28 cellular contexts compared by ENCODE assay signal in the genomic region with DNA sequence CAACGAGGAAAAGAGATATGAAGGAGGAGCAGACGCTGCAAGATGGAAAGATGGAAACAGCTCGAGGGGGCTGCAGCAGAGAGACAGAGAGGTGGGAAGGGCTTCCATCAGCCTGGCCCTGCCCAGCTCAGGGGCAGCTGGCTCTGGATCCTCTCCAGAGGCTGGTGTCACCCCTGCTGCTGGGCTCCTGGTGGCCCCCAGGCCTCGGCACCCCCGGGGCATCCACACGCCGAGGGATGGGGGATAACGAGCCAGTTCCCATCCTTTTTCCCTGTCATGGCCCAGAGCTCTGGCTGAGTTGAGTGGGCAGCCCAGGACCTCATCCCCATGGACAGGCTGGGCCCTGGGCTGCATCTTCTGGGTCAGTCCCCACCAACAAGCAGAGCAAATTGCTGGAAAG.
"Had no signal": no experiment of that assay in that cellular context is flagged by ENCODE, and none has a peak within 500 bp of the region (broad histone marks: within the 10 kb centered on the region; RNA-seq: fewer than 3 reads in every experiment).

No MANE protein-coding gene starts in this region.

- H3K9me3 Mint-ChIP-seq: stimulated activated effector memory CD8-positive, alpha-beta T cell treated with anti-CD3 and anti-CD28 coated beads, Interleukin-12 subunit alpha, Interleukin-12 subunit beta, amount 100 ng/mL, for 72 hours; stimulated activated memory B cell treated with anti-CD40 and anti-IgM and Interleukin-4, amounts not matched to agents 10 μg/mL and 1 μg/mL and 100 μg/mL, for 72 hours; stimulated activated naive B cell treated with anti-CD40 and anti-IgM and Interleukin-4, amounts not matched to agents 10 μg/mL and 1 μg/mL and 100 μg/mL, for 72 hours; stimulated activated naive CD8-positive, alpha-beta T cell treated with anti-CD3 and anti-CD28 coated beads, Interleukin-15, amount 100 ng/mL, for 72 hours; stimulated activated naive CD8-positive, alpha-beta T cell treated with anti-CD3 and anti-CD28 coated beads, Interleukin-15, Interleukin-2, amounts not matched to agents 100 ng/mL and 50 ng/mL, for 24 hours; type B pancreatic cell had no signal

- H3K4me1 ChIP-seq: testis, thyroid gland, tibial artery, transverse colon, upper lobe of right lung, uterus had no signal

- H3K27ac ChIP-seq: stomach, suprapubic skin, testis, thoracic aorta, thyroid gland, tibial artery, tibial nerve, transverse colon, upper lobe of left lung, upper lobe of right lung, uterus, vagina had no signal

- H3K27me3 ChIP-seq: testis, thyroid gland, tibial nerve, upper lobe of left lung, upper lobe of right lung, vagina had no signal

- H3K4me3 Mint-ChIP-seq: stimulated activated effector memory CD8-positive, alpha-beta T cell treated with anti-CD3 and anti-CD28 coated beads, Interleukin-12 subunit alpha, Interleukin-12 subunit beta, amount 100 ng/mL, for 72 hours; stimulated activated memory B cell treated with anti-CD40 and anti-IgM and Interleukin-4, amounts not matched to agents 10 μg/mL and 1 μg/mL and 100 μg/mL, for 72 hours; stimulated activated naive B cell treated with anti-CD40 and anti-IgM and Interleukin-4, amounts not matched to agents 10 μg/mL and 1 μg/mL and 100 μg/mL, for 72 hours; stimulated activated naive CD8-positive, alpha-beta T cell treated with anti-CD3 and anti-CD28 coated beads, Interleukin-15, amount 100 ng/mL, for 72 hours; stimulated activated naive CD8-positive, alpha-beta T cell treated with anti-CD3 and anti-CD28 coated beads, Interleukin-15, Interleukin-2, amounts not matched to agents 100 ng/mL and 50 ng/mL, for 24 hours; type B pancreatic cell had no signal

- H3K9me3 ChIP-seq: stomach, suprapubic skin, testis, thoracic aorta, thyroid gland, tibial artery, tibial nerve, transverse colon, upper lobe of left lung, upper lobe of right lung, uterus, vagina had no signal

- H3K36me3 ChIP-seq: stomach, suprapubic skin, thoracic aorta, thyroid gland, tibial artery, tibial nerve, transverse colon, upper lobe of left lung, upper lobe of right lung, uterus, vagina had no signal

- ATAC-seq: stimulated activated effector memory CD8-positive, alpha-beta T cell treated with anti-CD3 and anti-CD28 coated beads, Interleukin-12 subunit alpha, Interleukin-12 subunit beta, amount 100 ng/mL, for 72 hours; stimulated activated memory B cell treated with anti-CD40 and anti-IgM and Interleukin-4, amounts not matched to agents 10 μg/mL and 1 μg/mL and 100 μg/mL, for 72 hours; stimulated activated naive B cell treated with anti-CD40 and anti-IgM and Interleukin-4, amounts not matched to agents 10 μg/mL and 1 μg/mL and 100 μg/mL, for 72 hours; stimulated activated naive CD8-positive, alpha-beta T cell treated with anti-CD3 and anti-CD28 coated beads, Interleukin-15, amount 100 ng/mL, for 72 hours; stimulated activated naive CD8-positive, alpha-beta T cell treated with anti-CD3 and anti-CD28 coated beads, Interleukin-15, Interleukin-2, amounts not matched to agents 100 U/mL and 50 U/mL, for 24 hours; upper lobe of right lung had no signal

- H3K27ac Mint-ChIP-seq: stimulated activated effector memory CD8-positive, alpha-beta T cell treated with anti-CD3 and anti-CD28 coated beads, Interleukin-12 subunit alpha, Interleukin-12 subunit beta, amount 100 ng/mL, for 72 hours; stimulated activated memory B cell treated with anti-CD40 and anti-IgM and Interleukin-4, amounts not matched to agents 10 μg/mL and 1 μg/mL and 100 μg/mL, for 72 hours; stimulated activated naive B cell treated with anti-CD40 and anti-IgM and Interleukin-4, amounts not matched to agents 10 μg/mL and 1 μg/mL and 100 μg/mL, for 72 hours; stimulated activated naive CD8-positive, alpha-beta T cell treated with anti-CD3 and anti-CD28 coated beads, Interleukin-15, amount 100 ng/mL, for 72 hours; stimulated activated naive CD8-positive, alpha-beta T cell treated with anti-CD3 and anti-CD28 coated beads, Interleukin-15, Interleukin-2, amounts not matched to agents 100 ng/mL and 50 ng/mL, for 24 hours; type B pancreatic cell had no signal

- H3K36me3 Mint-ChIP-seq: stimulated activated effector memory CD8-positive, alpha-beta T cell treated with anti-CD3 and anti-CD28 coated beads, Interleukin-12 subunit alpha, Interleukin-12 subunit beta, amount 100 ng/mL, for 72 hours; stimulated activated memory B cell treated with anti-CD40 and anti-IgM and Interleukin-4, amounts not matched to agents 10 μg/mL and 1 μg/mL and 100 μg/mL, for 72 hours; stimulated activated naive B cell treated with anti-CD40 and anti-IgM and Interleukin-4, amounts not matched to agents 10 μg/mL and 1 μg/mL and 100 μg/mL, for 72 hours; type B pancreatic cell had no signal

- H3K27me3 Mint-ChIP-seq: stimulated activated naive CD8-positive, alpha-beta T cell treated with anti-CD3 and anti-CD28 coated beads, Interleukin-15, amount 100 ng/mL, for 72 hours; stimulated activated naive CD8-positive, alpha-beta T cell treated with anti-CD3 and anti-CD28 coated beads, Interleukin-15, Interleukin-2, amounts not matched to agents 100 ng/mL and 50 ng/mL, for 24 hours had no signal

- H3K4me3 ChIP-seq: stomach, suprapubic skin, testis, thoracic aorta, thyroid gland, tibial artery, tibial nerve, transverse colon, upper lobe of left lung, upper lobe of right lung, uterus, vagina had no signal

- H3K4me1 Mint-ChIP-seq: stimulated activated effector memory CD8-positive, alpha-beta T cell treated with anti-CD3 and anti-CD28 coated beads, Interleukin-12 subunit alpha, Interleukin-12 subunit beta, amount 100 ng/mL, for 72 hours; stimulated activated memory B cell treated with anti-CD40 and anti-IgM and Interleukin-4, amounts not matched to agents 10 μg/mL and 1 μg/mL and 100 μg/mL, for 72 hours; stimulated activated naive B cell treated with anti-CD40 and anti-IgM and Interleukin-4, amounts not matched to agents 10 μg/mL and 1 μg/mL and 100 μg/mL, for 72 hours; stimulated activated naive CD8-positive, alpha-beta T cell treated with anti-CD3 and anti-CD28 coated beads, Interleukin-15, amount 100 ng/mL, for 72 hours had no signal

- DNase-seq: stimulated activated CD4-positive, alpha-beta T cell treated with anti-CD3 and anti-CD28 coated beads, Interleukin-2, amount 100 ng/mL, for 48 hours; stimulated activated CD4-positive, alpha-beta T cell treated with anti-CD3 and anti-CD28 coated beads, Interleukin-4, amount 100 ng/mL, for 1 hour; stimulated activated CD4-positive, alpha-beta T cell treated with anti-CD3 and anti-CD28 coated beads, Interleukin-4, amount 100 ng/mL, for 24 hours; stimulated activated CD4-positive, alpha-beta T cell treated with anti-CD3 and anti-CD28 coated beads, Interleukin-4, amount 100 ng/mL, for 4 hours; stimulated activated CD8-positive, alpha-beta memory T cell treated with anti-CD3 and anti-CD28 coated beads, Interleukin-4, amount 100 ng/mL, for 48 hours; stimulated activated naive B cell treated with anti-CD40 and anti-IgM and Interleukin-4, amounts not matched to agents 10 μg/mL and 1 μg/mL and 100 μg/mL, for 72 hours; stimulated activated naive CD4-positive, alpha-beta T cell; stimulated activated naive CD4-positive, alpha-beta T cell treated with Interleukin-2 at 50 U/mL for 16 hours; stimulated activated naive CD8-positive, alpha-beta T cell treated with anti-CD3 and anti-CD28 coated beads, Interleukin-15, amount 100 ng/mL, for 72 hours; stimulated activated naive CD8-positive, alpha-beta T cell treated with anti-CD3 and anti-CD28 coated beads, Interleukin-15, Interleukin-2, amounts not matched to agents 100 U/mL and 50 U/mL, for 24 hours; stomach; substantia nigra; testis; thyroid gland; tibial artery; transverse colon; trophoblast cell; upper lobe of left lung; upper lobe of right lung; uterus had no signal
